Comparison of ENCODE assay signal across 1 cellular context in genomic region chr6:67888546-67888885, GRCh38.
TF ChIP-seq lines count a peak whose summit lies in the region.

No MANE protein-coding gene starts in this region.

TF ChIP-seq in K562, 482 proteins besides CTCF, POLR2A, EP300 and RAD21 (continued from another document and continues in another):
- no peak for TF ChIP-seq POLR3G (IDR thresholded peaks at IDR 0.05; ENCODE audit: extremely low read depth, insufficient read length, insufficient replicate concordance)
- TF ChIP-seq, protein P1, sequence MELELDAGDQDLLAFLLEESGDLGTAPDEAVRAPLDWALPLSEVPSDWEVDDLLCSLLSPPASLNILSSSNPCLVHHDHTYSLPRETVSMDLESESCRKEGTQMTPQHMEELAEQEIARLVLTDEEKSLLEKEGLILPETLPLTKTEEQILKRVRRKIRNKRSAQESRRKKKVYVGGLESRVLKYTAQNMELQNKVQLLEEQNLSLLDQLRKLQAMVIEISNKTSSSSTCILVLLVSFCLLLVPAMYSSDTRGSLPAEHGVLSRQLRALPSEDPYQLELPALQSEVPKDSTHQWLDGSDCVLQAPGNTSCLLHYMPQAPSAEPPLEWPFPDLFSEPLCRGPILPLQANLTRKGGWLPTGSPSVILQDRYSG (tag; conservative IDR thresholded peaks at IDR 0.05; ENCODE audit: low read depth) = no peak
- no peak for TF ChIP-seq SOX6 (IDR thresholded peaks at IDR 0.05)
- peak; percentile 60; the same call in 1 of the 2 replicates for TF ChIP-seq PYGO2 (tag; IDR thresholded peaks at IDR 0.05)
- no peak for TF ChIP-seq XRCC4 (IDR thresholded peaks at IDR 0.05; ENCODE audit: extremely low read depth, insufficient read depth, insufficient read length)
- no peak for TF ChIP-seq SMARCA5 (IDR thresholded peaks at IDR 0.05)
- no peak for TF ChIP-seq MTF1 (CRISPR knock-in tag; IDR thresholded peaks at IDR 0.05; ENCODE audit: borderline replicate concordance)
- TF ChIP-seq, protein P2, sequence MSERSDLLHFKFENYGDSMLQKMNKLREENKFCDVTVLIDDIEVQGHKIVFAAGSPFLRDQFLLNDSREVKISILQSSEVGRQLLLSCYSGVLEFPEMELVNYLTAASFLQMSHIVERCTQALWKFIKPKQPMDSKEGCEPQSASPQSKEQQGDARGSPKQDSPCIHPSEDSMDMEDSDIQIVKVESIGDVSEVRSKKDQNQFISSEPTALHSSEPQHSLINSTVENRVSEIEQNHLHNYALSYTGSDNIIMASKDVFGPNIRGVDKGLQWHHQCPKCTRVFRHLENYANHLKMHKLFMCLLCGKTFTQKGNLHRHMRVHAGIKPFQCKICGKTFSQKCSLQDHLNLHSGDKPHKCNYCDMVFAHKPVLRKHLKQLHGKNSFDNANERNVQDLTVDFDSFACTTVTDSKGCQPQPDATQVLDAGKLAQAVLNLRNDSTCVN (CRISPR knock-in tag; IDR thresholded peaks at IDR 0.05) = 0 out of 2 replicates have a peak, but pooled peaks have one; percentile 10
- TF ChIP-seq PRDM10 (IDR thresholded peaks at IDR 0.05; ENCODE audit: partially characterized antibody) = no peak
- TF ChIP-seq SRSF9 (IDR thresholded peaks at IDR 0.05; ENCODE audit: borderline replicate concordance, low read depth, low read length) = no peak
- TF ChIP-seq ZSCAN32 (CRISPR knock-in tag; IDR thresholded peaks at IDR 0.05) = peak; percentile 14
- no peak for TF ChIP-seq ELF1 (tag; IDR thresholded peaks at IDR 0.05)
- TF ChIP-seq SAP30 (IDR thresholded peaks at IDR 0.05; ENCODE audit: borderline replicate concordance, insufficient read depth, low read depth, low read length, poor library complexity, severe bottlenecking) = no peak
- TF ChIP-seq NCOA4 (IDR thresholded peaks at IDR 0.05; ENCODE audit: partially characterized antibody) = no peak
- TF ChIP-seq, protein P3, sequence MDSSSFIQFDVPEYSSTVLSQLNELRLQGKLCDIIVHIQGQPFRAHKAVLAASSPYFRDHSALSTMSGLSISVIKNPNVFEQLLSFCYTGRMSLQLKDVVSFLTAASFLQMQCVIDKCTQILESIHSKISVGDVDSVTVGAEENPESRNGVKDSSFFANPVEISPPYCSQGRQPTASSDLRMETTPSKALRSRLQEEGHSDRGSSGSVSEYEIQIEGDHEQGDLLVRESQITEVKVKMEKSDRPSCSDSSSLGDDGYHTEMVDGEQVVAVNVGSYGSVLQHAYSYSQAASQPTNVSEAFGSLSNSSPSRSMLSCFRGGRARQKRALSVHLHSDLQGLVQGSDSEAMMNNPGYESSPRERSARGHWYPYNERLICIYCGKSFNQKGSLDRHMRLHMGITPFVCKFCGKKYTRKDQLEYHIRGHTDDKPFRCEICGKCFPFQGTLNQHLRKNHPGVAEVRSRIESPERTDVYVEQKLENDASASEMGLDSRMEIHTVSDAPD (CRISPR knock-in tag; IDR thresholded peaks at IDR 0.05) = no peak
- 0 out of 2 replicates have a peak, but pooled peaks have one; percentile 2 for TF ChIP-seq JUN (IDR thresholded peaks at IDR 0.05; ENCODE audit: borderline replicate concordance, low read depth, low read length)
- no peak for TF ChIP-seq JUN (CRISPR knock-in tag; IDR thresholded peaks at IDR 0.05; ENCODE audit: borderline replicate concordance)
- no peak for TF ChIP-seq MTA3 (IDR thresholded peaks at IDR 0.05; ENCODE audit: borderline replicate concordance)
- no peak for TF ChIP-seq RFX7 (CRISPR knock-in tag; IDR thresholded peaks at IDR 0.05)
- no peak for TF ChIP-seq NCOA6 (IDR thresholded peaks at IDR 0.05)
- TF ChIP-seq RBM15 (IDR thresholded peaks at IDR 0.05; ENCODE audit: insufficient read depth, low read length) = no peak
- TF ChIP-seq JUND (IDR thresholded peaks at IDR 0.05; ENCODE audit: borderline replicate concordance, low read depth, low read length) = no peak
- TF ChIP-seq JUND (tag; IDR thresholded peaks at IDR 0.05; ENCODE audit: borderline replicate concordance, low read depth, low read length) = no peak
- no peak for TF ChIP-seq ZNF75A (CRISPR knock-in tag; IDR thresholded peaks at IDR 0.05)
- no peak for TF ChIP-seq RBM25 (IDR thresholded peaks at IDR 0.05; ENCODE audit: low read depth, low read length, severe bottlenecking)
- no peak for TF ChIP-seq ZNF277 (CRISPR knock-in tag; IDR thresholded peaks at IDR 0.05; ENCODE audit: borderline replicate concordance)
- TF ChIP-seq LARP7 (IDR thresholded peaks at IDR 0.05) = no peak
- TF ChIP-seq NFIC (IDR thresholded peaks at IDR 0.05) = peak; percentile 98
- TF ChIP-seq ZNF184 (CRISPR knock-in tag; IDR thresholded peaks at IDR 0.05) = no peak
- TF ChIP-seq PHF8 (IDR thresholded peaks at IDR 0.05; ENCODE audit: borderline replicate concordance, low read length) = peak; percentile 11; the same call in 1 of the 2 replicates
- 0 out of 2 replicates have a peak, but pooled peaks have one; percentile 41 for TF ChIP-seq ZNF41 (CRISPR knock-in tag; conservative IDR thresholded peaks at IDR 0.05)
- TF ChIP-seq TCF7 (IDR thresholded peaks at IDR 0.05; ENCODE audit: borderline replicate concordance) = no peak
- no peak for TF ChIP-seq TFE3 (CRISPR knock-in tag; IDR thresholded peaks at IDR 0.05)
- TF ChIP-seq SNIP1 (IDR thresholded peaks at IDR 0.05; ENCODE audit: low read depth) = no peak
- no peak for TF ChIP-seq CREBBP (IDR thresholded peaks at IDR 0.05; ENCODE audit: low read depth, low read length)
- no peak for TF ChIP-seq ZNF282 (CRISPR knock-in tag; IDR thresholded peaks at IDR 0.05)
- no peak for TF ChIP-seq THRA (IDR thresholded peaks at IDR 0.05)
- TF ChIP-seq ZBTB9 (CRISPR knock-in tag; IDR thresholded peaks at IDR 0.05) = no peak
- TF ChIP-seq EWSR1 (IDR thresholded peaks at IDR 0.05; ENCODE audit: borderline replicate concordance, low read depth, partially characterized antibody) = no peak
- peak; percentile 68; the same call in 1 of the 2 replicates for TF ChIP-seq NFRKB (IDR thresholded peaks at IDR 0.05; ENCODE audit: low read depth)
- no peak for TF ChIP-seq ZHX1 (conservative IDR thresholded peaks at IDR 0.05; ENCODE audit: low read length)
- TF ChIP-seq, protein P4, sequence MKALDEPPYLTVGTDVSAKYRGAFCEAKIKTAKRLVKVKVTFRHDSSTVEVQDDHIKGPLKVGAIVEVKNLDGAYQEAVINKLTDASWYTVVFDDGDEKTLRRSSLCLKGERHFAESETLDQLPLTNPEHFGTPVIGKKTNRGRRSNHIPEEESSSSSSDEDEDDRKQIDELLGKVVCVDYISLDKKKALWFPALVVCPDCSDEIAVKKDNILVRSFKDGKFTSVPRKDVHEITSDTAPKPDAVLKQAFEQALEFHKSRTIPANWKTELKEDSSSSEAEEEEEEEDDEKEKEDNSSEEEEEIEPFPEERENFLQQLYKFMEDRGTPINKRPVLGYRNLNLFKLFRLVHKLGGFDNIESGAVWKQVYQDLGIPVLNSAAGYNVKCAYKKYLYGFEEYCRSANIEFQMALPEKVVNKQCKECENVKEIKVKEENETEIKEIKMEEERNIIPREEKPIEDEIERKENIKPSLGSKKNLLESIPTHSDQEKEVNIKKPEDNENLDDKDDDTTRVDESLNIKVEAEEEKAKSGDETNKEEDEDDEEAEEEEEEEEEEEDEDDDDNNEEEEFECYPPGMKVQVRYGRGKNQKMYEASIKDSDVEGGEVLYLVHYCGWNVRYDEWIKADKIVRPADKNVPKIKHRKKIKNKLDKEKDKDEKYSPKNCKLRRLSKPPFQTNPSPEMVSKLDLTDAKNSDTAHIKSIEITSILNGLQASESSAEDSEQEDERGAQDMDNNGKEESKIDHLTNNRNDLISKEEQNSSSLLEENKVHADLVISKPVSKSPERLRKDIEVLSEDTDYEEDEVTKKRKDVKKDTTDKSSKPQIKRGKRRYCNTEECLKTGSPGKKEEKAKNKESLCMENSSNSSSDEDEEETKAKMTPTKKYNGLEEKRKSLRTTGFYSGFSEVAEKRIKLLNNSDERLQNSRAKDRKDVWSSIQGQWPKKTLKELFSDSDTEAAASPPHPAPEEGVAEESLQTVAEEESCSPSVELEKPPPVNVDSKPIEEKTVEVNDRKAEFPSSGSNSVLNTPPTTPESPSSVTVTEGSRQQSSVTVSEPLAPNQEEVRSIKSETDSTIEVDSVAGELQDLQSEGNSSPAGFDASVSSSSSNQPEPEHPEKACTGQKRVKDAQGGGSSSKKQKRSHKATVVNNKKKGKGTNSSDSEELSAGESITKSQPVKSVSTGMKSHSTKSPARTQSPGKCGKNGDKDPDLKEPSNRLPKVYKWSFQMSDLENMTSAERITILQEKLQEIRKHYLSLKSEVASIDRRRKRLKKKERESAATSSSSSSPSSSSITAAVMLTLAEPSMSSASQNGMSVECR (CRISPR knock-in tag; IDR thresholded peaks at IDR 0.05) = no peak
